ENCODE assay signal across 5 cellular contexts in genomic region chr11:113151502-113151901, GRCh38.
"Had no signal": no experiment of that assay in that cellular context is flagged by ENCODE, and none has a peak within 500 bp of the region (broad histone marks: within the 10 kb centered on the region; RNA-seq: fewer than 3 reads in every experiment).

No MANE protein-coding gene starts in this region.

- H3K27ac ChIP-seq: HL-60 had no signal

- H3K4me3 ChIP-seq: GM23338 had no signal

- DNase-seq: H9, HCEC 1CT had no signal

- H2AFZ ChIP-seq: GM23338 had no signal

- ATAC-seq: GM23338, HepG2 had no signal

- H3K4me2 ChIP-seq: GM23338 had no signal
